11 cellular contexts compared by ENCODE assay signal in the genomic region with DNA sequence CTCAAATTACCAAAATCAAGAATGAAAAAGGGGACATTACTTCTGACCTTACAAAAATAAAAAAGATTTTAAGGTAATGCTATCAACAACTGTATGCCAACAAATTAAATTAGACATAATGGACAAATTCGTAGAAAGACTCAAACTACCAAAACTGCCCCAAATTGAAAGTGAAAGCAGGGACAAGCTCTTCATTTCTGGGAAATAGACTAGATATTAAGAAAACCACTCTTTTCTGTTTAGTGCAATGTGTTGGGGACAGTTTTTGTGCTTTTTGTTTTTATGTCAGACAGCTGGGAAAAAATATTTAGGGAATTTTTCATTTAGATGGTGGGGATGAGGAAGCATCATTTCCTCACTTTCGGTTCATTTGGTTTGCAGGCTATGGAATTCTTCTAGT. TPM values are rescaled to one million over a fixed set of nuclear protein-coding genes. Genes with fewer than 3 reads are reported as not detected.
DNase-seq lines count a peak whose midpoint lies in the region; ATAC-seq and TF ChIP-seq lines count a peak whose summit lies in the region.
"Had no signal": no experiment of that assay in that cellular context is flagged by ENCODE, and none has a peak within 500 bp of the region (broad histone marks: within the 10 kb centered on the region; RNA-seq: fewer than 3 reads in every experiment).

No MANE protein-coding gene starts in this region.

- no peak for DNase-seq in SK-N-SH
- DNase-seq in T-helper 17 cell, result no peak
- DNase-seq in fibroblast of the aortic adventitia (ENCODE audit: low read depth), result peak; percentile 29
- DNase-seq in spleen, result no peak
- DNase-seq in NCI-H146 (lab: John Stamatoyannopoulos, UW), result no peak
- DNase-seq in stimulated activated CD4-positive, alpha-beta T cell treated with anti-CD3 and anti-CD28 coated beads, Interleukin-1b, Interleukin-23, amount 100 ng/mL, for 48 hours, result no peak
- no peak for DNase-seq in MV-4-11 (lab: John Stamatoyannopoulos, UW)
- DNase-seq: testis had no signal

- H3F3A ChIP-seq in SK-N-SH (replicated peaks; ENCODE audit: insufficient read depth), result no peaks in the 10 kb centered on the region

- ATAC-seq in SK-N-SH treated with all-trans-retinoic acid at 6 μM for 48 hours (no peak), T-helper 17 cell (no peak)

- H3K4me2 ChIP-seq in SK-N-SH, result peak overlapping the region; percentile 69

- no peak for TF ChIP-seq POLR2A in spleen (IDR thresholded peaks at IDR 0.05)

- H3K4me3 ChIP-seq in SK-N-SH (ENCODE audit: low read depth in 2 of 2, low read length in 1 of 2) (peak overlapping the region in 1 of 2 experiments; percentile 29; a peak in 2 of 4 replicates), fibroblast of the aortic adventitia (ENCODE audit: low read depth, low read length) (peak overlapping the region; percentile 5), spleen (peak overlapping the region; percentile 15 to 66 (median 25))
- H3K4me3 ChIP-seq: testis had no signal

- H4K20me1 ChIP-seq in SK-N-SH (ENCODE audit: insufficient read depth), result no peaks in the 10 kb centered on the region

- H3K27ac ChIP-seq in SK-N-SH (ENCODE audit: low read depth in 2 of 2, low read length in 1 of 2) (no peak overlapping the region), spleen (peak overlapping the region; percentile 16 to 83 (median 74))
- H3K27ac ChIP-seq: 22Rv1, RWPE1, testis had no signal

- intact Hi-C loops in spleen (cut with DNase I; ENCODE audit: low total_unique reads), result no loop called here

- H2AFZ ChIP-seq in SK-N-SH (ENCODE audit: low read depth), result peak overlapping the region; percentile 63; the same call in 1 of the 2 replicates

- no peaks in the 10 kb centered on the region for H3K27me3 Mint-ChIP-seq in T-helper 17 cell

- H3K4me1 ChIP-seq in SK-N-SH (ENCODE audit: control insufficient read depth in 1 of 2, insufficient read depth in 2 of 2, low read depth in 1 of 2, low read length in 1 of 2) (no peaks in the 10 kb centered on the region; a peak in 1 of 4 replicates), spleen (peaks cover 0 to 41% (median 23%) of the 10 kb centered on the region in 6 donors)
- H3K4me1 ChIP-seq: testis had no signal

- WGBS in SK-N-SH (ENCODE audit: low lambda C conversion rate), result 82% methylated on average over 2 of the region's 2 CpGs
- WGBS in spleen, 5 donors, result 8 to 21% (median 14%) methylated on average over 2 of the region's 2 CpGs

- peaks cover 3% of the 10 kb centered on the region for H3K36me3 Mint-ChIP-seq in T-helper 17 cell (ENCODE audit: low read depth)

- TF ChIP-seq RAD21 in SK-N-SH (IDR thresholded peaks at IDR 0.05; ENCODE audit: low read length), result no peak

- TF ChIP-seq CTCF in SK-N-SH (IDR thresholded peaks at IDR 0.05), result no peak
- TF ChIP-seq CTCF in fibroblast of the aortic adventitia (IDR thresholded peaks at IDR 0.05; ENCODE audit: insufficient read depth, low read length), result no peak
- no peak for TF ChIP-seq CTCF in spleen (IDR thresholded peaks at IDR 0.05 in 8 of 11, conservative IDR thresholded peaks at IDR 0.05 in 3 of 11)

- POLR2A ChIA-PET in SK-N-SH (lab: Yijun Ruan, JAX), result no interaction called here

- CTCF ChIA-PET in SK-N-SH (lab: Yijun Ruan, JAX), result interaction anchor here (1.3 to 1.6 kb wide), 3 partner anchors 19 to 292 kb away, joined by 4 to 5 read pairs (median 4); no protein-coding TSS in a partner anchor

- no peaks in the 10 kb centered on the region for H3K9me3 ChIP-seq in SK-N-SH
- H3K9me3 ChIP-seq in T-helper 17 cell (ENCODE audit: control insufficient read depth, low read length, poor library complexity, severe bottlenecking), result no peaks in the 10 kb centered on the region
- peaks cover 0 to 18% (median 13%) of the 10 kb centered on the region in 8 donors for H3K9me3 ChIP-seq in spleen
- H3K9me3 ChIP-seq: testis had no signal

- peak overlapping the region; percentile 85 for H3K4me3 Mint-ChIP-seq in T-helper 17 cell

- H3K4me1 Mint-ChIP-seq in T-helper 17 cell, result peaks cover 13% of the 10 kb centered on the region

- no peak for TF ChIP-seq EP300 in SK-N-SH (IDR thresholded peaks at IDR 0.05; ENCODE audit: borderline replicate concordance in 1 of 2, low read depth in 1 of 2, low read length in 1 of 2)

- peak overlapping the region; percentile 83 for H3K27ac Mint-ChIP-seq in T-helper 17 cell

- H3K9me2 ChIP-seq in SK-N-SH, result no peaks in the 10 kb centered on the region

- no peaks in the 10 kb centered on the region for H3K79me2 ChIP-seq in SK-N-SH (ENCODE audit: insufficient read depth)

- no peak overlapping the region for H3K9ac ChIP-seq in SK-N-SH

- H3K27me3 ChIP-seq in SK-N-SH (ENCODE audit: insufficient read depth) (no peaks in the 10 kb centered on the region), spleen (replicated peaks in 1 of 7) (no peaks in the 10 kb centered on the region)
- H3K27me3 ChIP-seq: testis had no signal

- no peaks in the 10 kb centered on the region for H3K36me3 ChIP-seq in SK-N-SH (replicated peaks in 1 of 2; ENCODE audit: control insufficient read depth in 1 of 2, insufficient read depth in 2 of 2, low read length in 1 of 2)
- H3K36me3 ChIP-seq in spleen, result no peaks in the 10 kb centered on the region

TF ChIP-seq in SK-N-SH, 30 proteins besides CTCF, POLR2A, EP300 and RAD21 (continues in another document):
- TF ChIP-seq TEAD4 (IDR thresholded peaks at IDR 0.05; ENCODE audit: borderline replicate concordance, insufficient read depth) (no peak), NRF1 (IDR thresholded peaks at IDR 0.05; ENCODE audit: low read depth, low read length) (no peak), EZH2phosphoT487 (IDR thresholded peaks at IDR 0.05; ENCODE audit: borderline replicate concordance, low read depth) (no peak), USF2 (IDR thresholded peaks at IDR 0.05; ENCODE audit: borderline replicate concordance, low read depth, low read length) (no peak), ELF1 (IDR thresholded peaks at IDR 0.05) (no peak), YY1 (IDR thresholded peaks at IDR 0.05; ENCODE audit: low read depth) (no peak), FOXM1 (IDR thresholded peaks at IDR 0.05; ENCODE audit: low read depth) (no peak), FOSL2 (IDR thresholded peaks at IDR 0.05; ENCODE audit: borderline replicate concordance, low read depth) (no peak)
- TF ChIP-seq, protein P1, sequence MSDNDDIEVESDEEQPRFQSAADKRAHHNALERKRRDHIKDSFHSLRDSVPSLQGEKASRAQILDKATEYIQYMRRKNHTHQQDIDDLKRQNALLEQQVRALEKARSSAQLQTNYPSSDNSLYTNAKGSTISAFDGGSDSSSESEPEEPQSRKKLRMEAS (IDR thresholded peaks at IDR 0.05; ENCODE audit: low read depth), result no peak

TF ChIP-seq in SK-N-SH treated with all-trans-retinoic acid at 6 μM for 48 hours, 23 proteins besides CTCF, POLR2A, EP300 and RAD21 (continues in another document):
- TF ChIP-seq, protein P2, sequence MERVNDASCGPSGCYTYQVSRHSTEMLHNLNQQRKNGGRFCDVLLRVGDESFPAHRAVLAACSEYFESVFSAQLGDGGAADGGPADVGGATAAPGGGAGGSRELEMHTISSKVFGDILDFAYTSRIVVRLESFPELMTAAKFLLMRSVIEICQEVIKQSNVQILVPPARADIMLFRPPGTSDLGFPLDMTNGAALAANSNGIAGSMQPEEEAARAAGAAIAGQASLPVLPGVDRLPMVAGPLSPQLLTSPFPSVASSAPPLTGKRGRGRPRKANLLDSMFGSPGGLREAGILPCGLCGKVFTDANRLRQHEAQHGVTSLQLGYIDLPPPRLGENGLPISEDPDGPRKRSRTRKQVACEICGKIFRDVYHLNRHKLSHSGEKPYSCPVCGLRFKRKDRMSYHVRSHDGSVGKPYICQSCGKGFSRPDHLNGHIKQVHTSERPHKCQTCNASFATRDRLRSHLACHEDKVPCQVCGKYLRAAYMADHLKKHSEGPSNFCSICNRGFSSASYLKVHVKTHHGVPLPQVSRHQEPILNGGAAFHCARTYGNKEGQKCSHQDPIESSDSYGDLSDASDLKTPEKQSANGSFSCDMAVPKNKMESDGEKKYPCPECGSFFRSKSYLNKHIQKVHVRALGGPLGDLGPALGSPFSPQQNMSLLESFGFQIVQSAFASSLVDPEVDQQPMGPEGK (CRISPR knock-in tag; IDR thresholded peaks at IDR 0.05; ENCODE audit: borderline replicate concordance), result no peak
- TF ChIP-seq SNAI2 (CRISPR knock-in tag; IDR thresholded peaks at IDR 0.05), result no peak
- no peak for TF ChIP-seq ZC3H10 (CRISPR knock-in tag; IDR thresholded peaks at IDR 0.05)
- no peak for TF ChIP-seq POU6F1 (CRISPR knock-in tag; IDR thresholded peaks at IDR 0.05; ENCODE audit: borderline replicate concordance, low read depth)

RNA-seq across cellular contexts. Expression of gene GBP1, which starts 4.9 kb away (rescaled TPM):
- polyA plus RNA-seq in SK-N-SH (2012; rRNA removed) (6.9 and 7.4 TPM in 2 replicates), spleen (10 to 100 TPM; 15.8 to 51.6 (median 18.5) TPM)
- polyA plus RNA-seq in SK-N-SH (2012; cell fraction: cytosol; rRNA removed), result 5.4 and 5.8 TPM in 2 replicates
- 10.0 and 19.7 TPM in 2 replicates for polyA plus RNA-seq in SK-N-SH (2012; cell fraction: nucleus; rRNA removed)
- total RNA-seq in T-helper 17 cell (10 to 100 TPM; 27.3 to 29.4 TPM), fibroblast of the aortic adventitia (ENCODE audit: low replicate concordance) (16.7 and 49.2 TPM in 2 replicates), spleen (100 to 1,000 TPM in 2 of 7 donors, 10 to 100 TPM in 5; 40.2 to 134 (median 63.1) TPM)

RNA-seq across cellular contexts. Expression of gene GBP3, which starts 47.3 kb away (rescaled TPM):
- 8.5 and 13.7 TPM in 2 replicates for polyA plus RNA-seq in SK-N-SH (2012; rRNA removed)
- 10.7 and 11.7 TPM in 2 replicates for polyA plus RNA-seq in SK-N-SH (2012; cell fraction: cytosol; rRNA removed)
- polyA plus RNA-seq in SK-N-SH (2012; cell fraction: nucleus; rRNA removed), result 10.6 and 18.9 TPM in 2 replicates
- 10 to 100 TPM; 18.3 to 21.9 TPM for total RNA-seq in T-helper 17 cell
- 28.6 and 65.3 TPM in 2 replicates for total RNA-seq in fibroblast of the aortic adventitia (ENCODE audit: low replicate concordance)
- total RNA-seq in spleen, result 10 to 100 TPM; 22.4 to 54.7 (median 30.9) TPM
- 10 to 100 TPM in 1 of 3 donors, 1 to 10 TPM in 2; 7.3 to 11.9 (median 7.7) TPM for polyA plus RNA-seq in spleen

RNA-seq across cellular contexts. Expression of gene GBP2, which starts 56.0 kb away (rescaled TPM):
- polyA plus RNA-seq in SK-N-SH (2012; rRNA removed) (8.7 and 10.2 TPM in 2 replicates), spleen (10 to 100 TPM; 62.1 to 75.1 (median 66.4) TPM)
- 9.4 and 10.3 TPM in 2 replicates for polyA plus RNA-seq in SK-N-SH (2012; cell fraction: cytosol; rRNA removed)
- 5.8 and 10.3 TPM in 2 replicates for polyA plus RNA-seq in SK-N-SH (2012; cell fraction: nucleus; rRNA removed)
- total RNA-seq in T-helper 17 cell (10 to 100 TPM; 88.4 to 98.8 TPM), fibroblast of the aortic adventitia (ENCODE audit: low replicate concordance) (19.8 and 75.5 TPM in 2 replicates), spleen (100 to 1,000 TPM in 2 of 7 donors, 10 to 100 TPM in 5; 69.2 to 109 (median 82.6) TPM)

Comparison
In these comparisons a context has a peak if more than half of its experiments do, and no peak if none do; other contexts are left out.
1. H3K27ac ChIP-seq: peak in spleen (8 of 8); none in SK-N-SH (0 of 2).